1 cellular context compared by ENCODE assay signal in the genomic region with DNA sequence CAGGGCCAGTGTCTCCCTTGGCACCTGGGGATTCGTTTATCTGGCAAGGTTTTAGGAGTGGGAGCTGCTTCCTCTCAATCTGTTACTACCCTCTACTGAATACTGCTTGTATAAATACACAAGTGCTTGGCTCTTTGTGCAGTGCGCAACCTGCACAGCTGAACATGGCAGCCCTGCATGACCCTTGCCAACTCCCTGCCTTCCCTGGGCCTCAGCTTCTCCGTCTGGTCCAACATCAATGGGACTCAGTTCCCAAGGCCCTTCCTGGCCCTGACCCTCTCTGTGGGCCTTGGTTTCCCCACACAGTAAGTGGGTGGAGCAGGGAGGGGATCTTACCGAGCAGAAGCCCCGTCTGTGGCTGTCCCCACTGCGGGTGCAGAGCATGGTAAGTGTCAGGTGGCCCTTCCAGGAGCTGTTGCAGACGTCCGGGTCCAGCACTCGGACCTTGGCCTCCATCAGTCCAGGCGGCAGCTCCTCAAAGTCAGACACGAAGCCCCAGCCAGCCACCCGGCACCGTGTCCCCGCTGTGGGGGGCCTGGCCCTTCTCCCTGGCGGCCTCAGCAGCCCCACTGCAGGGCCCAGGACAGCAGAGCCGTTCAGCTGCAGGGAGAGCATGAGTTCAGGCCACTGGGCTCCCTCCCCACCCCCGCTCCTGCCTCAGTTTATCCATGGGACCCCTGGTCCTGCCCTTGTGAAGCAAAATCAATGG.
TF ChIP-seq lines count a peak whose summit lies in the region.

No MANE protein-coding gene starts in this region.

TF ChIP-seq in K562, 482 proteins besides CTCF, POLR2A, EP300 and RAD21:
- no peak for TF ChIP-seq JUNB (CRISPR knock-in tag; conservative IDR thresholded peaks at IDR 0.05)
- 0 out of 2 replicates have a peak, but pooled peaks have one; percentile 54 for TF ChIP-seq HLTF (IDR thresholded peaks at IDR 0.05)
- TF ChIP-seq RBM25 (IDR thresholded peaks at IDR 0.05; ENCODE audit: low read depth, low read length, severe bottlenecking), result peak; percentile 18
